ENCODE assay signal across 32 cellular contexts in the genomic region with DNA sequence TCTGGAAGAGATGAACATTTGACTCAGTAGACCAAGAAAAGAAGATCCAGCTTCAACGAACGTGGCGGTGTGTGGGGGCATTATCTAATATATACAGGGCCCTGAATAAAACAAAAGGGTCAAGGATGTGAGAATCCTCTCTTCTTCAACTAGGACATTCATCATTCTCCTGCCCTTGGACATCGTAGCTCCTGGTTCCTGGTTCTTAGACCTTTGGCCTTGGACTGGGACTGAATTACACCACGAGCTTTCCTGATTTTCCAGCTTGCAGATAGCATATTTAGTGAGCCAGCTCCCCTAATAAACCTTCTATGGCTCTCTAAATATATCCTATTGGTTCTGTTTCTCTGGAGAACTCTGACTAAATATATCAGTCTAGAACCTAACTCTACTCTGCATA.
"Had no signal": no experiment of that assay in that cellular context is flagged by ENCODE, and none has a peak within 500 bp of the region (broad histone marks: within the 10 kb centered on the region; RNA-seq: fewer than 3 reads in every experiment).

No MANE protein-coding gene starts in this region.

- H3K27ac ChIP-seq: adrenal gland, body of pancreas, colonic mucosa had no signal

- H3K27ac Mint-ChIP-seq: activated CD4-positive, alpha-beta memory T cell treated with anti-CD3 and anti-CD28 coated beads for 36 hours; activated CD4-positive, alpha-beta T cell treated with anti-CD3 and anti-CD28 coated beads for 36 hours; activated CD4-positive, alpha-beta T cell treated with anti-CD3 and anti-CD28 coated beads, Interleukin-2, amount 10 ng/mL, durations not matched to agents 24 days and 14 days; activated CD8-positive, alpha-beta memory T cell treated with anti-CD3 and anti-CD28 coated beads, Interleukin-2, amount 10 ng/mL, durations not matched to agents 7 days and 5 days; activated CD8-positive, alpha-beta T cell treated with anti-CD3 and anti-CD28 coated beads, Interleukin-2, amount 10 ng/mL, durations not matched to agents 7 days and 5 days; activated naive CD4-positive, alpha-beta T cell treated with anti-CD3 and anti-CD28 coated beads for 36 hours; activated naive CD4-positive, alpha-beta T cell treated with anti-CD3 and anti-CD28 coated beads, Interleukin-2, amount 50 U/mL, for 24 hours; activated naive CD8-positive, alpha-beta T cell treated with anti-CD3 and anti-CD28 coated beads for 36 hours; activated naive CD8-positive, alpha-beta T cell treated with anti-CD3 and anti-CD28 coated beads, Interleukin-2, amount 50 U/mL, for 24 hours; activated T-helper 1 cell treated with anti-CD3 and anti-CD28 coated beads, Interleukin-12 subunit alpha, Interleukin-12 subunit beta, Interleukin-2, Interleukin-4 antibody, amounts not matched to agents 30 ng/mL and 10 ng/mL and 1 ng/mL, durations not matched to agents 14 hours and 24 hours and 36 hours; activated T-helper 2 cell treated with anti-CD3 and anti-CD28 coated beads, Interferon-gamma antibody, Interleukin-2, Interleukin-4, amounts not matched to agents 10 μg/mL and 5 μg/mL and 100 μg/mL, durations not matched to agents 14 hours and 24 hours and 36 hours; endodermal cell; T-helper 17 cell; T-helper 2 cell treated with Interferon-gamma antibody and Interleukin-4, amounts not matched to agents 5 μg/mL and 100 μg/mL, for 36 hours had no signal

- ATAC-seq: activated CD4-positive, alpha-beta T cell treated with anti-CD3 and anti-CD28 coated beads for 36 hours; activated CD8-positive, alpha-beta memory T cell treated with anti-CD3 and anti-CD28 coated beads, Interleukin-2, amount 10 ng/mL, durations not matched to agents 7 days and 5 days; activated CD8-positive, alpha-beta T cell treated with anti-CD3 and anti-CD28 coated beads, Interleukin-2, amount 10 ng/mL, durations not matched to agents 7 days and 5 days; activated naive CD8-positive, alpha-beta T cell treated with anti-CD3 and anti-CD28 coated beads, Interleukin-2, amount 50 U/mL, for 24 hours; body of pancreas; esophagus mucosa; T-helper 17 cell had no signal

- H3K4me3 Mint-ChIP-seq: activated CD4-positive, alpha-beta memory T cell treated with anti-CD3 and anti-CD28 coated beads for 36 hours; activated CD4-positive, alpha-beta T cell treated with anti-CD3 and anti-CD28 coated beads for 36 hours; activated CD4-positive, alpha-beta T cell treated with anti-CD3 and anti-CD28 coated beads, Interleukin-2, amount 10 ng/mL, durations not matched to agents 24 days and 14 days; activated CD8-positive, alpha-beta memory T cell treated with anti-CD3 and anti-CD28 coated beads, Interleukin-2, amount 10 ng/mL, durations not matched to agents 7 days and 5 days; activated CD8-positive, alpha-beta T cell treated with anti-CD3 and anti-CD28 coated beads, Interleukin-2, amount 10 ng/mL, durations not matched to agents 7 days and 5 days; activated naive CD4-positive, alpha-beta T cell treated with anti-CD3 and anti-CD28 coated beads for 36 hours; activated naive CD4-positive, alpha-beta T cell treated with anti-CD3 and anti-CD28 coated beads, Interleukin-2, amount 50 U/mL, for 24 hours; activated naive CD8-positive, alpha-beta T cell treated with anti-CD3 and anti-CD28 coated beads for 36 hours; activated naive CD8-positive, alpha-beta T cell treated with anti-CD3 and anti-CD28 coated beads, Interleukin-2, amount 50 U/mL, for 24 hours; activated T-helper 1 cell treated with anti-CD3 and anti-CD28 coated beads, Interleukin-12 subunit alpha, Interleukin-12 subunit beta, Interleukin-2, Interleukin-4 antibody, amounts not matched to agents 30 ng/mL and 10 ng/mL and 1 ng/mL, durations not matched to agents 14 hours and 24 hours and 36 hours; endodermal cell; T-helper 17 cell; T-helper 2 cell treated with Interferon-gamma antibody and Interleukin-4, amounts not matched to agents 5 μg/mL and 100 μg/mL, for 36 hours had no signal

- H3K4me3 ChIP-seq: adrenal gland, body of pancreas, colonic mucosa had no signal

- H3K4me1 Mint-ChIP-seq: activated CD4-positive, alpha-beta T cell treated with anti-CD3 and anti-CD28 coated beads for 36 hours; activated CD4-positive, alpha-beta T cell treated with anti-CD3 and anti-CD28 coated beads, Interleukin-2, amount 10 ng/mL, durations not matched to agents 24 days and 14 days; activated CD8-positive, alpha-beta memory T cell treated with anti-CD3 and anti-CD28 coated beads, Interleukin-2, amount 10 ng/mL, durations not matched to agents 7 days and 5 days; activated naive CD4-positive, alpha-beta T cell treated with anti-CD3 and anti-CD28 coated beads, Interleukin-2, amount 50 U/mL, for 24 hours; activated naive CD8-positive, alpha-beta T cell treated with anti-CD3 and anti-CD28 coated beads for 36 hours; activated naive CD8-positive, alpha-beta T cell treated with anti-CD3 and anti-CD28 coated beads, Interleukin-2, amount 50 U/mL, for 24 hours; endodermal cell had no signal

- FAIRE-seq: frontal cortex had no signal

- H3K9me3 ChIP-seq: adrenal gland, body of pancreas, colonic mucosa had no signal

- DNase-seq: activated CD4-positive, alpha-beta memory T cell treated with anti-CD3 and anti-CD28 coated beads for 36 hours; activated CD4-positive, alpha-beta T cell treated with anti-CD3 and anti-CD28 coated beads for 36 hours; activated CD4-positive, alpha-beta T cell treated with anti-CD3 and anti-CD28 coated beads, Interleukin-2, amount 10 ng/mL, durations not matched to agents 24 days and 14 days; activated CD4-positive, CD25-positive, alpha-beta regulatory T cell; activated CD4-positive, CD25-positive, alpha-beta regulatory T cell treated with anti-CD3 and anti-CD28 coated beads, Interleukin-2, amount 50 U/mL, for 72 hours; activated CD8-positive, alpha-beta memory T cell treated with anti-CD3 and anti-CD28 coated beads, Interleukin-2, amount 10 ng/mL, durations not matched to agents 7 days and 5 days; activated CD8-positive, alpha-beta memory T cell treated with anti-CD3 and anti-CD28 coated beads, Interleukin-2, amount 50 U/mL, for 4 hours; activated CD8-positive, alpha-beta T cell treated with anti-CD3 and anti-CD28 coated beads, Interleukin-2, amount 10 ng/mL, durations not matched to agents 7 days and 5 days; activated effector memory CD4-positive, alpha-beta T cell treated with anti-CD3 and anti-CD28 coated beads, Interleukin-2, amount 50 U/mL, for 16 hours; activated naive CD4-positive, alpha-beta T cell treated with anti-CD3 and anti-CD28 coated beads for 36 hours; activated naive CD8-positive, alpha-beta T cell treated with anti-CD3 and anti-CD28 coated beads for 36 hours; activated naive CD8-positive, alpha-beta T cell treated with anti-CD3 and anti-CD28 coated beads, Interleukin-2, amount 50 U/mL, for 24 hours; activated T-cell treated with anti-CD3 and anti-CD28 coated beads, Interleukin-2, amount 50 U/mL, for 1 hour; activated T-cell treated with anti-CD3 and anti-CD28 coated beads, Interleukin-2, amount 50 U/mL, for 48 hours; adrenal gland; amygdala; aorta; body of pancreas; caudate nucleus; colonic mucosa; effector memory CD4-positive, alpha-beta T cell; endodermal cell; foreskin fibroblast; T-helper 1 cell; T-helper 17 cell; T1000 had no signal

- H3K27me3 ChIP-seq: adrenal gland, body of pancreas, colonic mucosa had no signal

- H3K4me1 ChIP-seq: adrenal gland, body of pancreas, colonic mucosa had no signal

- H3K27me3 Mint-ChIP-seq: activated CD4-positive, alpha-beta memory T cell treated with anti-CD3 and anti-CD28 coated beads for 36 hours; activated CD4-positive, alpha-beta T cell treated with anti-CD3 and anti-CD28 coated beads for 36 hours; activated CD4-positive, alpha-beta T cell treated with anti-CD3 and anti-CD28 coated beads, Interleukin-2, amount 10 ng/mL, durations not matched to agents 24 days and 14 days; activated CD8-positive, alpha-beta memory T cell treated with anti-CD3 and anti-CD28 coated beads, Interleukin-2, amount 10 ng/mL, durations not matched to agents 7 days and 5 days; activated naive CD4-positive, alpha-beta T cell treated with anti-CD3 and anti-CD28 coated beads, Interleukin-2, amount 50 U/mL, for 24 hours; activated naive CD8-positive, alpha-beta T cell treated with anti-CD3 and anti-CD28 coated beads for 36 hours; activated naive CD8-positive, alpha-beta T cell treated with anti-CD3 and anti-CD28 coated beads, Interleukin-2, amount 50 U/mL, for 24 hours; T-helper 17 cell had no signal

- H3K36me3 ChIP-seq: adrenal gland, colonic mucosa had no signal

- H3K36me3 Mint-ChIP-seq: activated CD4-positive, alpha-beta memory T cell treated with anti-CD3 and anti-CD28 coated beads for 36 hours; activated CD8-positive, alpha-beta memory T cell treated with anti-CD3 and anti-CD28 coated beads, Interleukin-2, amount 10 ng/mL, durations not matched to agents 7 days and 5 days; activated naive CD4-positive, alpha-beta T cell treated with anti-CD3 and anti-CD28 coated beads, Interleukin-2, amount 50 U/mL, for 24 hours; activated naive CD8-positive, alpha-beta T cell treated with anti-CD3 and anti-CD28 coated beads for 36 hours had no signal

- H3K9me3 Mint-ChIP-seq: activated CD4-positive, alpha-beta memory T cell treated with anti-CD3 and anti-CD28 coated beads for 36 hours; activated CD4-positive, alpha-beta T cell treated with anti-CD3 and anti-CD28 coated beads, Interleukin-2, amount 10 ng/mL, durations not matched to agents 24 days and 14 days; activated naive CD4-positive, alpha-beta T cell treated with anti-CD3 and anti-CD28 coated beads for 36 hours; activated naive CD4-positive, alpha-beta T cell treated with anti-CD3 and anti-CD28 coated beads, Interleukin-2, amount 50 U/mL, for 24 hours; activated naive CD8-positive, alpha-beta T cell treated with anti-CD3 and anti-CD28 coated beads for 36 hours; activated naive CD8-positive, alpha-beta T cell treated with anti-CD3 and anti-CD28 coated beads, Interleukin-2, amount 50 U/mL, for 24 hours; activated T-helper 1 cell treated with anti-CD3 and anti-CD28 coated beads, Interleukin-12 subunit alpha, Interleukin-12 subunit beta, Interleukin-2, Interleukin-4 antibody, amounts not matched to agents 30 ng/mL and 10 ng/mL and 1 ng/mL, durations not matched to agents 14 hours and 24 hours and 36 hours; activated T-helper 2 cell treated with anti-CD3 and anti-CD28 coated beads, Interferon-gamma antibody, Interleukin-2, Interleukin-4, amounts not matched to agents 10 μg/mL and 5 μg/mL and 100 μg/mL, durations not matched to agents 14 hours and 24 hours and 36 hours; endodermal cell; T-helper 2 cell treated with Interferon-gamma antibody and Interleukin-4, amounts not matched to agents 5 μg/mL and 100 μg/mL, for 36 hours had no signal
